Comparison of ENCODE assay signal across 8 cellular contexts in the genomic region with DNA sequence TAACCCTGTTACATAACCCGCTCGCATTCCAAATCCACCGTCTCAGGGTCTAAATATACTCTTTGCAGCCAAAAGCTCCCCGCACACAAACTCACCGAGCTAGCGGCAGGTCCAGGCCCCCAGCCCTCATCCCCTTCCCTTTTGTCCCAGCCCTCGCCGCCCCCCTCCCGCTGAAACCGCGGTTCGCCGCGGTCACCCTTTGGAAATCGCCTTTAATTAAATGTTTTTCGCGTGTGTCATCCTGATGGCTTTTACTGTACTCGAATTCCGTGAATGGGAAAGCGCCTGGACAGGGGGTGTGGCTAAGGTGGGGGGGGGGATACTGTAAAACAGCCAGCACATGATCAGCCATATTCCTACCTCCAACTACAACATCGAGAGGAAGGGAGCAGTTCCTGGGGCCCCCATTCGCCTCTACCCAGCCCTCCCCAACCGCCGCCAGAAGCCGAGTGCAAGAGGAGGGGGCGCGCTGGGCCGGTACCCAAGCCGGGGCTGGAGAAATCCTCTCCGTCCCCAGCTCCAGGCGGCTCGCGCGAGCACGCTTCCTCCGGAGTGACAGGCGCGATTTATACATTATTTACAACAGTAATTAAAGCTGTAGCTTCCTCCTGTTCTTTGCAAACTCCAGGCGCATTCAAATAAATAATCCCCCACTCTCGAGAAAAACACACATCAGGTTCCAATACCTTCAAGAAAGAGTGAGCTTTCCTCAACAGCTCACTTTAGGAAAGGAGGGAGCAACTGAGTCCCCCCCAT. TPM values are rescaled to one million over a fixed set of nuclear protein-coding genes. Genes with fewer than 3 reads are reported as not detected.
A peak's percentile ranks its signal among the peaks of the same experiment; 100 is the strongest.
DNase-seq lines count a peak whose midpoint lies in the region; ATAC-seq, FAIRE-seq and TF ChIP-seq lines count a peak whose summit lies in the region.

No MANE protein-coding gene starts in this region.

- no peak for FAIRE-seq in A549 (lab: Jason Lieb, UNC)

- H3K4ac ChIP-seq in neuronal stem cell (ENCODE audit: low read length), result no peak overlapping the region

- H3K9ac ChIP-seq in neuronal stem cell (ENCODE audit: low read depth, low read length, poor library complexity), result no peak overlapping the region

- H3K4me2 ChIP-seq in A549 (peak overlapping the region; percentile 100), neuronal stem cell (ENCODE audit: insufficient read depth, low read length, poor library complexity, severe bottlenecking) (peak overlapping the region; percentile 96)

- 0 out of 6 replicates have a peak overlapping the region, but pooled peaks of 1 of the 2 experiments have one; percentile 14 for H3K27ac ChIP-seq in A549
- no peak overlapping the region for H3K27ac ChIP-seq in neuronal stem cell (replicated peaks; ENCODE audit: low read length)

- TF ChIP-seq RAD21 in A549 (conservative IDR thresholded peaks at IDR 0.05 in 1 of 2, IDR thresholded peaks at IDR 0.05 in 1 of 2), result no peak

- H2BK15ac ChIP-seq in neuronal stem cell (ENCODE audit: low read length), result no peak overlapping the region

- H3K36me3 ChIP-seq in neuronal stem cell (replicated peaks in 1 of 2; ENCODE audit: control insufficient read depth in 2 of 2, insufficient read depth in 2 of 2, low read length in 2 of 2), result no peaks in the 10 kb centered on the region

- peaks cover 12 to 19% (median 13%) of the 10 kb centered on the region in 3 donors for H3K4me1 Mint-ChIP-seq in T-cell

- H3K79me1 ChIP-seq in neuronal stem cell (ENCODE audit: low read depth, low read length), result no peaks in the 10 kb centered on the region

- H3K9me3 Mint-ChIP-seq in T-cell, result no peaks in the 10 kb centered on the region

- H4K8ac ChIP-seq in neuronal stem cell (ENCODE audit: low read depth, low read length), result no peak overlapping the region

- TF ChIP-seq EP300 in A549 (IDR thresholded peaks at IDR 0.05), result no peak

- peaks cover 63 to 64% of the 10 kb centered on the region in 2 donors for H3K27me3 Mint-ChIP-seq in T-cell

- H2BK12ac ChIP-seq in neuronal stem cell (ENCODE audit: low read length), result no peak overlapping the region

- DNase-seq in A549 (ENCODE audit: low read depth in 1 of 2, low spot score in 1 of 2) (peak; percentile 10 to 26), GM04503 (ENCODE audit: low read depth) (peak; percentile 33), T-cell (no peak), foreskin melanocyte (peak; percentile 18), neuronal stem cell (ENCODE audit: low spot score) (peak; percentile 9), ecto neural progenitor cell (ENCODE audit: low spot score) (no peak)

- POLR2A ChIA-PET in A549 (lab: Yijun Ruan, JAX), result interaction anchor here (0.6 kb wide), 1 partner anchor 21 kb away, joined by 3 read pairs; no protein-coding TSS in a partner anchor
- POLR2A ChIA-PET in T-cell (lab: Charles Lee), result no interaction called here

- H3K9me3 ChIP-seq in A549, result no peaks in the 10 kb centered on the region
- no peaks in the 10 kb centered on the region for H3K9me3 ChIP-seq in neuronal stem cell (replicated peaks in 1 of 2; ENCODE audit: control insufficient read depth in 2 of 2, insufficient read depth in 1 of 2, low read depth in 1 of 2, low read length in 2 of 2)

- H2BK120ac ChIP-seq in neuronal stem cell (ENCODE audit: low read depth, low read length), result no peak overlapping the region

- H3K27ac Mint-ChIP-seq in T-cell, result no peak overlapping the region

- no peak overlapping the region for H3K23ac ChIP-seq in neuronal stem cell (ENCODE audit: low read depth, low read length, poor library complexity)

- no peak overlapping the region for H2AK5ac ChIP-seq in neuronal stem cell (ENCODE audit: low read depth, low read length)

- H3K4me3 ChIP-seq in A549, result peak overlapping the region; percentile 90
- peak overlapping the region; percentile 62 to 78 for H3K4me3 ChIP-seq in neuronal stem cell (ENCODE audit: low read length in 2 of 2)

- TF ChIP-seq POLR2A in A549 (IDR thresholded peaks at IDR 0.05; ENCODE audit: low read length), result no peak

- H2AFZ ChIP-seq in neuronal stem cell (ENCODE audit: low read length), result peak overlapping the region; percentile 98

- no peaks in the 10 kb centered on the region for H3K36me3 Mint-ChIP-seq in T-cell

- no peak overlapping the region for H3K18ac ChIP-seq in neuronal stem cell (ENCODE audit: low read length)

- peaks cover 0 to 38% (median 3%) of the 10 kb centered on the region in 3 experiments for H3K27me3 ChIP-seq in neuronal stem cell (ENCODE audit: control insufficient read depth in 3 of 3, insufficient read depth in 3 of 3, low read depth in 1 of 3, low read length in 3 of 3)

- H3K14ac ChIP-seq in neuronal stem cell (ENCODE audit: low read length), result no peak overlapping the region

- CTCF ChIA-PET in A549 (lab: Yijun Ruan, JAX), result interaction anchor here (0.6 to 4.1 kb wide), 3 partner anchors 11 to 640 kb away, joined by 3 to 15 read pairs (median 3); no protein-coding TSS in a partner anchor
- CTCF ChIA-PET in T-cell (lab: Charles Lee), result interaction anchor here (0.6 kb wide), 2 partner anchors 89 to 1284 kb away, joined by 3 to 5 read pairs; no protein-coding TSS in a partner anchor

- H3K4me1 ChIP-seq in A549, result peaks cover 8% of the 10 kb centered on the region; the same call in 2 of the 3 replicates
- peaks cover 5 to 6% of the 10 kb centered on the region in 2 donors for H3K4me1 ChIP-seq in neuronal stem cell (ENCODE audit: control insufficient read depth in 2 of 2, insufficient read depth in 1 of 2, low read depth in 1 of 2, low read length in 2 of 2)

- peak overlapping the region; percentile 49 to 63 (median 55) for H3K4me3 Mint-ChIP-seq in T-cell

- no peak for TF ChIP-seq CTCF in A549 (IDR thresholded peaks at IDR 0.05)

- H4K91ac ChIP-seq in neuronal stem cell (ENCODE audit: low read depth, low read length, poor library complexity), result no peak overlapping the region

- peak; percentile 21 to 53; a peak in 3 of 6 replicates for ATAC-seq in A549
- ATAC-seq in T-cell (replicated peaks in 1 of 4), result no peak
- ATAC-seq in GM18909 (IDR thresholded peaks at IDR 0.05; ENCODE audit: poor library complexity, unreplicated experiment), result no peak
- ATAC-seq in GM21526 (IDR thresholded peaks at IDR 0.05; ENCODE audit: low FRiP score, unreplicated experiment), result no peak

- H2BK5ac ChIP-seq in neuronal stem cell (ENCODE audit: low read length), result no peak overlapping the region

- 6% methylated on average over 36 of the region's 40 CpGs for WGBS in A549 (ENCODE audit: missing lambda C conversion rate)
- no CpG with 5 or more reads among the region's 40 CpGs for WGBS in neuronal stem cell (ENCODE audit: extremely low coverage in 2 of 2, insufficient read length in 2 of 2, insufficient replicate concordance in 1 of 2), 2 donors

TF ChIP-seq in A549, 52 proteins besides CTCF, POLR2A, EP300 and RAD21:
- TF ChIP-seq FOXS1 (CRISPR knock-in tag; IDR thresholded peaks at IDR 0.05) (no peak), ZNF302 (CRISPR knock-in tag; IDR thresholded peaks at IDR 0.05) (no peak)
- TF ChIP-seq, protein P1, sequence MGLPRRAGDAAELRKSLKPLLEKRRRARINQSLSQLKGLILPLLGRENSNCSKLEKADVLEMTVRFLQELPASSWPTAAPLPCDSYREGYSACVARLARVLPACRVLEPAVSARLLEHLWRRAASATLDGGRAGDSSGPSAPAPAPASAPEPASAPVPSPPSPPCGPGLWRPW (IDR thresholded peaks at IDR 0.05), result no peak

RNA-seq across cellular contexts. Expression of gene RORA, which starts 1.7 kb away (rescaled TPM):
- polyA plus RNA-seq in A549 (2011; rRNA removed) (1.5 and 2.2 TPM in 2 replicates), A549 (2017; fragmentation: RNase III; extraction: RNeasy Plus Mini Kit Qiagen cat#74134 plus additional on column Dnase treatment) (1.1 to 1.6 TPM (median 1.3 TPM) in 3 replicates)
- polyA plus RNA-seq in A549 (2012; cell fraction: cytosol; rRNA removed), result 0.61 and 0.94 TPM in 2 replicates
- 0.01 and 0.50 TPM in 2 replicates for polyA plus RNA-seq in A549 (2012; cell fraction: nucleus; rRNA removed)
- polyA minus RNA-seq in A549 (2011; rRNA and poly(A)+ RNA removed), result 4.5 and 4.7 TPM in 2 replicates
- 100 to 1,000 TPM in 3 of 5 donors, 10 to 100 TPM in 2; 90.8 to 183 (median 112) TPM for total RNA-seq in T-cell
- polyA plus RNA-seq in neuronal stem cell (2013, experiment 1 of 2), result 2.7 TPM
- polyA plus RNA-seq in neuronal stem cell (2013, experiment 2 of 2), result 2.6 TPM

Comparison
In these comparisons a context has a peak if more than half of its experiments do, and no peak if none do; other contexts are left out.
1. ATAC-seq: peak in A549 (2 of 2); none in T-cell (0 of 4), GM18909 (single experiment) and GM21526 (single experiment).
2. DNase-seq: peak in A549 (2 of 2), GM04503 (single experiment), foreskin melanocyte (single experiment) and neuronal stem cell (single experiment); none in T-cell (0 of 34) and ecto neural progenitor cell (single experiment).